Comparison of ENCODE assay signal across 25 cellular contexts in genomic region chr4:97411352-97411751, GRCh38.
"Had no signal": no experiment of that assay in that cellular context is flagged by ENCODE, and none has a peak within 500 bp of the region (broad histone marks: within the 10 kb centered on the region; RNA-seq: fewer than 3 reads in every experiment).

No MANE protein-coding gene starts in this region.

- H3K9ac ChIP-seq: parathyroid adenoma had no signal

- DNase-seq: hippocampal formation; left colon; left lung; lower lobe of right lung; mammary epithelial cell; mesenchymal stem cell; naive B cell; natural killer cell; psoas muscle; right lobe of liver; stimulated activated CD4-positive, alpha-beta T cell treated with anti-CD3 and anti-CD28 coated beads, Interleukin-12 subunit alpha, Interleukin-12 subunit beta, amount 100 ng/mL, for 4 hours; stimulated activated CD4-positive, alpha-beta T cell treated with anti-CD3 and anti-CD28 coated beads, Interleukin-15, amount 100 ng/mL, for 24 hours; stimulated activated CD4-positive, alpha-beta T cell treated with anti-CD3 and anti-CD28 coated beads, Interleukin-2, amount 100 ng/mL, for 24 hours; stimulated activated CD4-positive, alpha-beta T cell treated with anti-CD3 and anti-CD28 coated beads, Interleukin-4, amount 100 ng/mL, for 1 hour; stimulated activated naive B cell treated with anti-CD40 and anti-IgM and Interleukin-4, amounts not matched to agents 10 μg/mL and 1 μg/mL and 100 μg/mL, for 72 hours; stimulated activated naive CD8-positive, alpha-beta T cell treated with anti-CD3 and anti-CD28 coated beads, Interleukin-15, Interleukin-2, amounts not matched to agents 100 U/mL and 50 U/mL, for 24 hours; stomach; testis; tibial artery; trophoblast cell; upper lobe of right lung had no signal

- H3K4me1 Mint-ChIP-seq: naive B cell; natural killer cell; stimulated activated naive B cell treated with anti-CD40 and anti-IgM and Interleukin-4, amounts not matched to agents 10 μg/mL and 1 μg/mL and 100 μg/mL, for 72 hours had no signal

- H3K27me3 Mint-ChIP-seq: naive B cell; stimulated activated naive B cell treated with anti-CD40 and anti-IgM and Interleukin-4, amounts not matched to agents 10 μg/mL and 1 μg/mL and 100 μg/mL, for 72 hours had no signal

- FAIRE-seq: keratinocyte, urothelium cell line had no signal

- H3K79me2 ChIP-seq: parathyroid adenoma had no signal

- H3K27ac Mint-ChIP-seq: naive B cell; natural killer cell; stimulated activated naive B cell treated with anti-CD40 and anti-IgM and Interleukin-4, amounts not matched to agents 10 μg/mL and 1 μg/mL and 100 μg/mL, for 72 hours had no signal

- H3K4me3 ChIP-seq: left lung, lower lobe of right lung, psoas muscle, right lobe of liver, skin epidermis, stomach, testis, tibial artery, upper lobe of right lung had no signal

- H3K36me3 Mint-ChIP-seq: naive B cell; stimulated activated naive B cell treated with anti-CD40 and anti-IgM and Interleukin-4, amounts not matched to agents 10 μg/mL and 1 μg/mL and 100 μg/mL, for 72 hours had no signal

- H3K27me3 ChIP-seq: left lung, right lobe of liver, stomach, testis, tibial artery, upper lobe of right lung had no signal

- H3K27ac ChIP-seq: left lung, lower lobe of right lung, parathyroid adenoma, psoas muscle, right lobe of liver, skin epidermis, stomach, testis, tibial artery, upper lobe of right lung had no signal

- H3K4me3 Mint-ChIP-seq: naive B cell; natural killer cell; stimulated activated naive B cell treated with anti-CD40 and anti-IgM and Interleukin-4, amounts not matched to agents 10 μg/mL and 1 μg/mL and 100 μg/mL, for 72 hours had no signal

- H3K36me3 ChIP-seq: left lung, lower lobe of right lung, right lobe of liver, stomach, tibial artery, upper lobe of right lung had no signal

- H2AFZ ChIP-seq: parathyroid adenoma had no signal

- ATAC-seq: left colon; left lung; lower lobe of right lung; natural killer cell; psoas muscle; stimulated activated naive B cell treated with anti-CD40 and anti-IgM and Interleukin-4, amounts not matched to agents 10 μg/mL and 1 μg/mL and 100 μg/mL, for 72 hours; stimulated activated naive CD8-positive, alpha-beta T cell treated with anti-CD3 and anti-CD28 coated beads, Interleukin-15, Interleukin-2, amounts not matched to agents 100 U/mL and 50 U/mL, for 24 hours; upper lobe of right lung had no signal

- H3K4me1 ChIP-seq: left lung, lower lobe of right lung, parathyroid adenoma, psoas muscle, stomach, testis, tibial artery, upper lobe of right lung had no signal

- H3K9me3 ChIP-seq: psoas muscle, right lobe of liver, testis, tibial artery, upper lobe of right lung had no signal
